Comparison of ENCODE assay signal across 10 cellular contexts in genomic region chr1:228404107-228404720, GRCh38. TPM values are rescaled to one million over a fixed set of nuclear protein-coding genes. Genes with fewer than 3 reads are reported as not detected.
DNase-seq lines count a peak whose midpoint lies in the region; ATAC-seq and TF ChIP-seq lines count a peak whose summit lies in the region.
"Had no signal": no experiment of that assay in that cellular context is flagged by ENCODE, and none has a peak within 500 bp of the region (broad histone marks: within the 10 kb centered on the region; RNA-seq: fewer than 3 reads in every experiment).

No MANE protein-coding gene starts in this region.

- H3K4ac ChIP-seq in mesenchymal stem cell (ENCODE audit: low read depth in 1 of 2, low read length in 2 of 2) = no peak overlapping the region

- peaks cover 41% of the 10 kb centered on the region for H3K4me1 Mint-ChIP-seq in activated T-helper 2 cell treated with anti-CD3 and anti-CD28 coated beads, Interferon-gamma antibody, Interleukin-2, Interleukin-4, amounts not matched to agents 10 μg/mL and 5 μg/mL and 100 μg/mL, durations not matched to agents 14 hours and 24 hours and 36 hours (ENCODE audit: low read depth)

- no peaks in the 10 kb centered on the region for H3K9me3 ChIP-seq in BLaER1
- no peaks in the 10 kb centered on the region for H3K9me3 ChIP-seq in mesenchymal stem cell (ENCODE audit: control insufficient read depth, low read length)

- no peak for DNase-seq in HL-60 (ENCODE audit: low read depth in 1 of 2, low spot score in 1 of 2)
- DNase-seq in activated T-helper 2 cell treated with anti-CD3 and anti-CD28 coated beads, Interferon-gamma antibody, Interleukin-2, Interleukin-4, amounts not matched to agents 10 μg/mL and 5 μg/mL and 100 μg/mL, durations not matched to agents 14 hours and 24 hours and 36 hours (ENCODE audit: low spot score) = no peak
- no peak for DNase-seq in mesenchymal stem cell
- no peak for DNase-seq in SHP77 (lab: John Stamatoyannopoulos, UW)
- no peak for DNase-seq in NCI-H526 (lab: John Stamatoyannopoulos, UW)
- DNase-seq: occipital lobe, T1000 had no signal

- H4K91ac ChIP-seq in mesenchymal stem cell (ENCODE audit: low read length) = no peak overlapping the region

- intact Hi-C loops in activated T-helper 2 cell treated with anti-CD3 and anti-CD28 coated beads, Interferon-gamma antibody, Interleukin-2, Interleukin-4, amounts not matched to agents 10 μg/mL and 5 μg/mL and 100 μg/mL, durations not matched to agents 14 hours and 24 hours and 36 hours (cut with micrococcal nuclease) = loop anchor here (10.0 kb wide), 1 partner anchor 299 kb away; the partner anchor contains the start of genes C1orf35 and MRPL55

- no peaks in the 10 kb centered on the region for H3K27me3 Mint-ChIP-seq in activated T-helper 2 cell treated with anti-CD3 and anti-CD28 coated beads, Interferon-gamma antibody, Interleukin-2, Interleukin-4, amounts not matched to agents 10 μg/mL and 5 μg/mL and 100 μg/mL, durations not matched to agents 14 hours and 24 hours and 36 hours (ENCODE audit: low read depth)

- peaks cover 81% of the 10 kb centered on the region for H4K20me1 ChIP-seq in BLaER1

- H3K36me3 Mint-ChIP-seq in activated T-helper 2 cell treated with anti-CD3 and anti-CD28 coated beads, Interferon-gamma antibody, Interleukin-2, Interleukin-4, amounts not matched to agents 10 μg/mL and 5 μg/mL and 100 μg/mL, durations not matched to agents 14 hours and 24 hours and 36 hours (ENCODE audit: low read depth) = peaks cover 62% of the 10 kb centered on the region

- H2AFZ ChIP-seq in mesenchymal stem cell (ENCODE audit: low read depth, low read length) = no peak overlapping the region

- H2AK5ac ChIP-seq in mesenchymal stem cell (ENCODE audit: low read length, severe bottlenecking) = no peak overlapping the region

- H3K27ac Mint-ChIP-seq in activated T-helper 2 cell treated with anti-CD3 and anti-CD28 coated beads, Interferon-gamma antibody, Interleukin-2, Interleukin-4, amounts not matched to agents 10 μg/mL and 5 μg/mL and 100 μg/mL, durations not matched to agents 14 hours and 24 hours and 36 hours = peak overlapping the region; percentile 78

- H3K4me2 ChIP-seq in BLaER1 (peak overlapping the region; percentile 96), mesenchymal stem cell (ENCODE audit: low read length, poor library complexity, severe bottlenecking) (no peak overlapping the region)

- H3K27me3 ChIP-seq in BLaER1 (no peaks in the 10 kb centered on the region), HL-60 (ENCODE audit: insufficient read depth, poor library complexity, severe bottlenecking) (no peaks in the 10 kb centered on the region), mesenchymal stem cell (ENCODE audit: control insufficient read depth in 1 of 2, insufficient read depth in 1 of 2, low read length in 2 of 2) (no peaks in the 10 kb centered on the region)

- peak overlapping the region in 1 of 2 experiments; percentile 6 for H3K23ac ChIP-seq in mesenchymal stem cell (ENCODE audit: low read length in 2 of 2)

- no peak overlapping the region for H2BK5ac ChIP-seq in mesenchymal stem cell (ENCODE audit: low read depth, low read length, poor library complexity, severe bottlenecking)

- H2BK15ac ChIP-seq in mesenchymal stem cell (ENCODE audit: low read depth, poor library complexity, severe bottlenecking) = no peak overlapping the region

- H2BK120ac ChIP-seq in mesenchymal stem cell (ENCODE audit: low read depth, low read length) = no peak overlapping the region

- no peak for ATAC-seq in GM19455 (IDR thresholded peaks at IDR 0.05; ENCODE audit: unreplicated experiment)
- ATAC-seq in HG02798 (IDR thresholded peaks at IDR 0.05; ENCODE audit: poor library complexity, unreplicated experiment) = no peak

- no peak overlapping the region for H4K8ac ChIP-seq in mesenchymal stem cell (ENCODE audit: low read length)

- H3K4me3 ChIP-seq in BLaER1 = 0 out of 2 replicates have a peak overlapping the region, but pooled peaks have one; percentile 96
- H3K4me3 ChIP-seq in HL-60 (replicated peaks; ENCODE audit: insufficient read depth, low read length) = peak overlapping the region; percentile 59; the same call in 1 of the 2 replicates
- peak overlapping the region in 1 of 2 experiments; percentile 91 for H3K4me3 ChIP-seq in mesenchymal stem cell (ENCODE audit: insufficient read depth in 1 of 2, low read depth in 1 of 2, low read length in 2 of 2)

- H2BK12ac ChIP-seq in mesenchymal stem cell (ENCODE audit: low read length in 2 of 2) = no peak overlapping the region

- 92% methylated on average over 3 of the region's 3 CpGs for WGBS in mesenchymal stem cell

- peak overlapping the region; percentile 7; the same call in 1 of the 2 replicates for H3K27ac ChIP-seq in BLaER1
- H3K27ac ChIP-seq in HL-60 (replicated peaks) = no peak overlapping the region; the same call in 1 of the 2 replicates
- no peak overlapping the region for H3K27ac ChIP-seq in mesenchymal stem cell (ENCODE audit: low read length, poor library complexity, severe bottlenecking)

- peak overlapping the region; percentile 97 for H3K4me3 Mint-ChIP-seq in activated T-helper 2 cell treated with anti-CD3 and anti-CD28 coated beads, Interferon-gamma antibody, Interleukin-2, Interleukin-4, amounts not matched to agents 10 μg/mL and 5 μg/mL and 100 μg/mL, durations not matched to agents 14 hours and 24 hours and 36 hours (ENCODE audit: low read depth)

- H3K9me3 Mint-ChIP-seq in activated T-helper 2 cell treated with anti-CD3 and anti-CD28 coated beads, Interferon-gamma antibody, Interleukin-2, Interleukin-4, amounts not matched to agents 10 μg/mL and 5 μg/mL and 100 μg/mL, durations not matched to agents 14 hours and 24 hours and 36 hours = no peaks in the 10 kb centered on the region

- H3K36me3 ChIP-seq in BLaER1 (peaks cover 53% of the 10 kb centered on the region), mesenchymal stem cell (ENCODE audit: control insufficient read depth in 1 of 2, insufficient read depth in 2 of 2, low read depth in 1 of 2, low read length in 2 of 2) (peaks cover 8 to 52% of the 10 kb centered on the region in 2 experiments)

- H3K18ac ChIP-seq in mesenchymal stem cell (ENCODE audit: low read depth in 1 of 2, low read length in 2 of 2) = no peak overlapping the region

- peaks cover 54% of the 10 kb centered on the region for H3K79me1 ChIP-seq in mesenchymal stem cell (replicated peaks; ENCODE audit: low read length, poor library complexity, severe bottlenecking)

- H3K9ac ChIP-seq in BLaER1 (peak overlapping the region; percentile 95; the same call in 1 of the 2 replicates), mesenchymal stem cell (ENCODE audit: low read length) (peak overlapping the region; percentile 89)

- no peak overlapping the region for H3K14ac ChIP-seq in mesenchymal stem cell (ENCODE audit: low read length in 2 of 2)

- TF ChIP-seq CTCF in HL-60 (IDR thresholded peaks at IDR 0.05; ENCODE audit: insufficient read depth, low read length) = no peak

- H3K4me1 ChIP-seq in BLaER1 (peaks cover 47% of the 10 kb centered on the region), mesenchymal stem cell (ENCODE audit: control insufficient read depth, insufficient read depth, low read depth, low read length) (peaks cover 34% of the 10 kb centered on the region)

RNA-seq across cellular contexts. Expression of gene TRIM11, which starts 2.4 kb away (rescaled TPM):
- total RNA-seq in activated T-helper 2 cell treated with anti-CD3 and anti-CD28 coated beads, Interferon-gamma antibody, Interleukin-2, Interleukin-4, amounts not matched to agents 10 μg/mL and 5 μg/mL and 100 μg/mL, durations not matched to agents 14 hours and 24 hours and 36 hours = 58.3 and 60.5 TPM in 2 replicates
- polyA plus RNA-seq in mesenchymal stem cell (2013, experiment 1 of 2) = 16.3 TPM
- 15.1 TPM for polyA plus RNA-seq in mesenchymal stem cell (2013, experiment 2 of 2)

RNA-seq across cellular contexts. Expression of gene TRIM17, which starts 12.4 kb away (rescaled TPM):
- 2.3 and 2.7 TPM in 2 replicates for total RNA-seq in activated T-helper 2 cell treated with anti-CD3 and anti-CD28 coated beads, Interferon-gamma antibody, Interleukin-2, Interleukin-4, amounts not matched to agents 10 μg/mL and 5 μg/mL and 100 μg/mL, durations not matched to agents 14 hours and 24 hours and 36 hours
- polyA plus RNA-seq in mesenchymal stem cell (2013, experiment 1 of 2) = 1.9 TPM
- polyA plus RNA-seq in mesenchymal stem cell (2013, experiment 2 of 2) = 1.7 TPM
